Comparison of ENCODE assay signal across 19 cellular contexts in genomic region chr12:90085491-90086274, GRCh38.
DNase-seq lines count a peak whose midpoint lies in the region; ATAC-seq and TF ChIP-seq lines count a peak whose summit lies in the region.
"Had no signal": no experiment of that assay in that cellular context is flagged by ENCODE, and none has a peak within 500 bp of the region (broad histone marks: within the 10 kb centered on the region; RNA-seq: fewer than 3 reads in every experiment).

No MANE protein-coding gene starts in this region.

- H4K8ac ChIP-seq in trophoblast cell (ENCODE audit: low read depth, low read length), result no peak overlapping the region

- H3K4me3 Mint-ChIP-seq in activated CD4-positive, alpha-beta memory T cell treated with anti-CD3 and anti-CD28 coated beads for 36 hours, result no peak overlapping the region
- no peak overlapping the region for H3K4me3 Mint-ChIP-seq in activated CD4-positive, alpha-beta memory T cell treated with anti-CD3 and anti-CD28 coated beads, Interleukin-2, amount 10 ng/mL, durations not matched to agents 7 days and 5 days
- H3K4me3 Mint-ChIP-seq: activated CD4-positive, alpha-beta T cell treated with anti-CD3 and anti-CD28 coated beads, Interleukin-2, amount 10 ng/mL, durations not matched to agents 7 days and 5 days; stimulated activated memory B cell treated with anti-CD40 and anti-IgM and Interleukin-4, amounts not matched to agents 10 μg/mL and 1 μg/mL and 100 μg/mL, for 72 hours had no signal

- peak overlapping the region; percentile 72 for H2BK5ac ChIP-seq in trophoblast cell (ENCODE audit: low read depth, low read length, poor library complexity)

- no TSS peak for BruUV-seq in PC-3 (replicated peaks; lab: Mats Ljungman, UMichigan)

- no CpG with 5 or more reads among the region's 3 CpGs for WGBS in trophoblast cell (ENCODE audit: extremely low coverage, insufficient coverage, insufficient read length)

- peak overlapping the region; percentile 58 for H4K91ac ChIP-seq in trophoblast cell (ENCODE audit: low read depth, low read length)

- H3K27ac Mint-ChIP-seq in activated CD4-positive, alpha-beta memory T cell treated with anti-CD3 and anti-CD28 coated beads for 36 hours, result peak overlapping the region; percentile 23
- H3K27ac Mint-ChIP-seq in activated CD4-positive, alpha-beta memory T cell treated with anti-CD3 and anti-CD28 coated beads, Interleukin-2, amount 10 ng/mL, durations not matched to agents 7 days and 5 days, result no peak overlapping the region
- H3K27ac Mint-ChIP-seq: activated CD4-positive, alpha-beta T cell treated with anti-CD3 and anti-CD28 coated beads, Interleukin-2, amount 10 ng/mL, durations not matched to agents 7 days and 5 days; stimulated activated memory B cell treated with anti-CD40 and anti-IgM and Interleukin-4, amounts not matched to agents 10 μg/mL and 1 μg/mL and 100 μg/mL, for 72 hours had no signal

- peak overlapping the region; percentile 46 for H2BK120ac ChIP-seq in trophoblast cell (ENCODE audit: insufficient read depth, low read length, poor library complexity)

- H3K14ac ChIP-seq in trophoblast cell (ENCODE audit: low read length), result peak overlapping the region; percentile 70

- H3K27ac ChIP-seq in PC-3 (ENCODE audit: low read length), result peak overlapping the region; percentile 27
- H3K27ac ChIP-seq in trophoblast cell (ENCODE audit: low read depth, low read length), result peak overlapping the region; percentile 70
- H3K27ac ChIP-seq in tibial artery, result no peak overlapping the region
- H3K27ac ChIP-seq: prostate gland had no signal

- H3K4me2 ChIP-seq in PC-3 (ENCODE audit: low read length) (peak overlapping the region; percentile 39), trophoblast cell (ENCODE audit: low read length) (no peak overlapping the region)

- no peak overlapping the region for H3K23ac ChIP-seq in trophoblast cell (ENCODE audit: low read length)

- H3K9ac ChIP-seq in PC-3 (ENCODE audit: low read length) (peak overlapping the region; percentile 10; the same call in 1 of the 2 replicates), trophoblast cell (ENCODE audit: low read length) (no peak overlapping the region)

- H4K20me1 ChIP-seq in PC-3 (ENCODE audit: low read length), result no peaks in the 10 kb centered on the region

- ATAC-seq in PC-3 (peak; percentile 62), GM18873 (IDR thresholded peaks at IDR 0.05; ENCODE audit: low FRiP score, unreplicated experiment) (no peak), HG02973 (IDR thresholded peaks at IDR 0.05; ENCODE audit: unreplicated experiment) (no peak)
- ATAC-seq: stimulated activated memory B cell treated with anti-CD40 and anti-IgM and Interleukin-4, amounts not matched to agents 10 μg/mL and 1 μg/mL and 100 μg/mL, for 72 hours had no signal

- H2AK5ac ChIP-seq in trophoblast cell (ENCODE audit: low read length), result peak overlapping the region; percentile 79

- CTCF ChIA-PET in activated CD4-positive, alpha-beta memory T cell treated with anti-CD3 and anti-CD28 coated beads for 36 hours (lab: Charles Lee), result interaction anchor here (1.1 to 1.2 kb wide), 2 partner anchors 15 to 17 kb away, joined by 3 to 5 read pairs; no protein-coding TSS in a partner anchor
- CTCF ChIA-PET in activated CD4-positive, alpha-beta memory T cell treated with anti-CD3 and anti-CD28 coated beads, Interleukin-2, amount 10 ng/mL, durations not matched to agents 7 days and 5 days (lab: Charles Lee), result interaction anchor here (0.5 to 1.1 kb wide), 3 partner anchors 17 to 182 kb away, joined by 3 to 4 read pairs (median 3); no protein-coding TSS in a partner anchor
- CTCF ChIA-PET in PC-3 (lab: Charles Lee), result no interaction called here

- no peak for DNase-seq in activated CD4-positive, alpha-beta memory T cell treated with anti-CD3 and anti-CD28 coated beads for 36 hours
- no peak for DNase-seq in activated CD4-positive, alpha-beta memory T cell treated with anti-CD3 and anti-CD28 coated beads, Interleukin-2, amount 10 ng/mL, durations not matched to agents 7 days and 5 days
- DNase-seq in PC-3 (peak; percentile 49), fibroblast of gingiva (ENCODE audit: low read depth) (peak; percentile 13), trophoblast cell (peak; percentile 20 to 68), tibial artery (no peak)
- DNase-seq: activated CD4-positive, alpha-beta T cell treated with anti-CD3 and anti-CD28 coated beads, Interleukin-2, amount 10 ng/mL, durations not matched to agents 7 days and 5 days; activated naive CD4-positive, alpha-beta T cell treated with Interleukin-2 at 50 U/mL for 16 hours; AML-193; cerebellar nuclear complex; DMS153; erythroblast; GOT3; midbrain; NCI-H2081 had no signal

- H3K18ac ChIP-seq in trophoblast cell (ENCODE audit: low read length), result peak overlapping the region; percentile 56

- no peak for TF ChIP-seq CTCF in PC-3 (conservative IDR thresholded peaks at IDR 0.05; ENCODE audit: low read depth, low read length)
- no peak for TF ChIP-seq CTCF in tibial artery (IDR thresholded peaks at IDR 0.05)

- H3K9me3 ChIP-seq in PC-3 (ENCODE audit: low read length), result no peaks in the 10 kb centered on the region
- H3K9me3 ChIP-seq in trophoblast cell (ENCODE audit: insufficient read depth, low read depth, low read length), result no peaks in the 10 kb centered on the region
- H3K9me3 ChIP-seq in tibial artery, result no peaks in the 10 kb centered on the region
- H3K9me3 ChIP-seq: prostate gland had no signal

- no peaks in the 10 kb centered on the region for H3K36me3 Mint-ChIP-seq in activated CD4-positive, alpha-beta memory T cell treated with anti-CD3 and anti-CD28 coated beads for 36 hours
- no peaks in the 10 kb centered on the region for H3K36me3 Mint-ChIP-seq in activated CD4-positive, alpha-beta memory T cell treated with anti-CD3 and anti-CD28 coated beads, Interleukin-2, amount 10 ng/mL, durations not matched to agents 7 days and 5 days (ENCODE audit: low read depth)

- H2AFZ ChIP-seq in PC-3 (ENCODE audit: low read length), result no peak overlapping the region
- H2AFZ ChIP-seq in trophoblast cell (ENCODE audit: insufficient read depth, low read length, poor library complexity), result no peak overlapping the region

- no peaks in the 10 kb centered on the region for H3K27me3 Mint-ChIP-seq in activated CD4-positive, alpha-beta memory T cell treated with anti-CD3 and anti-CD28 coated beads for 36 hours
- no peaks in the 10 kb centered on the region for H3K27me3 Mint-ChIP-seq in activated CD4-positive, alpha-beta memory T cell treated with anti-CD3 and anti-CD28 coated beads, Interleukin-2, amount 10 ng/mL, durations not matched to agents 7 days and 5 days
- H3K27me3 Mint-ChIP-seq: activated CD4-positive, alpha-beta T cell treated with anti-CD3 and anti-CD28 coated beads, Interleukin-2, amount 10 ng/mL, durations not matched to agents 7 days and 5 days; stimulated activated memory B cell treated with anti-CD40 and anti-IgM and Interleukin-4, amounts not matched to agents 10 μg/mL and 1 μg/mL and 100 μg/mL, for 72 hours had no signal

- no peak overlapping the region for H4K12ac ChIP-seq in trophoblast cell (ENCODE audit: low read depth, low read length)

- no peak overlapping the region for H3K4ac ChIP-seq in trophoblast cell (ENCODE audit: low read depth, low read length)

- H3K9me2 ChIP-seq in PC-3 (replicated peaks; ENCODE audit: low read length), result no peaks in the 10 kb centered on the region

- peaks cover 14% of the 10 kb centered on the region for H3K4me1 Mint-ChIP-seq in activated CD4-positive, alpha-beta memory T cell treated with anti-CD3 and anti-CD28 coated beads for 36 hours (ENCODE audit: low read depth)
- H3K4me1 Mint-ChIP-seq in activated CD4-positive, alpha-beta memory T cell treated with anti-CD3 and anti-CD28 coated beads, Interleukin-2, amount 10 ng/mL, durations not matched to agents 7 days and 5 days, result peaks cover 8% of the 10 kb centered on the region

- H3K4me3 ChIP-seq in PC-3 (ENCODE audit: low read length), result no peak overlapping the region
- no peak overlapping the region for H3K4me3 ChIP-seq in trophoblast cell (ENCODE audit: low read depth, low read length)
- no peak overlapping the region for H3K4me3 ChIP-seq in tibial artery
- H3K4me3 ChIP-seq: prostate gland had no signal

- intact Hi-C loops in activated CD4-positive, alpha-beta memory T cell treated with anti-CD3 and anti-CD28 coated beads for 36 hours (cut with micrococcal nuclease), result no loop called here
- intact Hi-C loops in PC-3 (cut with micrococcal nuclease), result no loop called here
- intact Hi-C loops in tibial artery (cut with DNase I; ENCODE audit: low total_unique reads), result no loop called here

- H3K27me3 ChIP-seq in PC-3 (ENCODE audit: low read length) (no peaks in the 10 kb centered on the region), trophoblast cell (ENCODE audit: insufficient read depth, low read length) (no peaks in the 10 kb centered on the region), tibial artery (no peaks in the 10 kb centered on the region)

- peaks cover 3% of the 10 kb centered on the region for H3F3A ChIP-seq in PC-3 (ENCODE audit: low read length, unreplicated experiment)

- peaks cover 34% of the 10 kb centered on the region for H3K4me1 ChIP-seq in PC-3 (ENCODE audit: insufficient read depth, low read length)
- H3K4me1 ChIP-seq in trophoblast cell (ENCODE audit: control insufficient read depth in 1 of 2, insufficient read depth in 2 of 2, low read length in 2 of 2), result peaks cover 6 to 11% of the 10 kb centered on the region in 2 experiments
- H3K4me1 ChIP-seq in tibial artery, result no peaks in the 10 kb centered on the region
- H3K4me1 ChIP-seq: prostate gland had no signal

- POLR2A ChIA-PET in activated CD4-positive, alpha-beta memory T cell treated with anti-CD3 and anti-CD28 coated beads for 36 hours (lab: Charles Lee), result no interaction called here
- POLR2A ChIA-PET in activated CD4-positive, alpha-beta memory T cell treated with anti-CD3 and anti-CD28 coated beads, Interleukin-2, amount 10 ng/mL, durations not matched to agents 7 days and 5 days (lab: Charles Lee), result no interaction called here
- POLR2A ChIA-PET in PC-3 (lab: Charles Lee; ENCODE audit: unreplicated experiment), result interaction anchor here (0.5 kb wide), 1 partner anchor 57 kb away, joined by 3 read pairs; no protein-coding TSS in a partner anchor

- peak overlapping the region; percentile 27 for H2BK12ac ChIP-seq in trophoblast cell (ENCODE audit: low read length)

- no peaks in the 10 kb centered on the region for H3K9me3 Mint-ChIP-seq in activated CD4-positive, alpha-beta memory T cell treated with anti-CD3 and anti-CD28 coated beads for 36 hours
- H3K9me3 Mint-ChIP-seq in activated CD4-positive, alpha-beta memory T cell treated with anti-CD3 and anti-CD28 coated beads, Interleukin-2, amount 10 ng/mL, durations not matched to agents 7 days and 5 days, result no peaks in the 10 kb centered on the region
- H3K9me3 Mint-ChIP-seq: activated CD4-positive, alpha-beta T cell treated with anti-CD3 and anti-CD28 coated beads, Interleukin-2, amount 10 ng/mL, durations not matched to agents 7 days and 5 days had no signal

- H3K36me3 ChIP-seq in PC-3 (ENCODE audit: low read depth, low read length) (no peaks in the 10 kb centered on the region), trophoblast cell (ENCODE audit: control insufficient read depth in 1 of 2, insufficient read depth in 2 of 2, low read length in 2 of 2) (no peaks in the 10 kb centered on the region), tibial artery (no peaks in the 10 kb centered on the region)
- H3K36me3 ChIP-seq: prostate gland had no signal

- H3K79me1 ChIP-seq in trophoblast cell (ENCODE audit: low read length), result peaks cover 16% of the 10 kb centered on the region

- H3K79me2 ChIP-seq in PC-3 (ENCODE audit: low read length) (no peaks in the 10 kb centered on the region), trophoblast cell (ENCODE audit: control insufficient read depth, insufficient read depth, low read length, poor library complexity) (no peaks in the 10 kb centered on the region)

Comparison
In these comparisons a context has a peak if more than half of its experiments do, and no peak if none do; other contexts are left out.
1. DNase-seq: peak in PC-3 (single experiment), fibroblast of gingiva (single experiment) and trophoblast cell (2 of 2); none in activated CD4-positive, alpha-beta memory T cell treated with anti-CD3 and anti-CD28 coated beads for 36 hours (single experiment), activated CD4-positive, alpha-beta memory T cell treated with anti-CD3 and anti-CD28 coated beads, Interleukin-2, amount 10 ng/mL, durations not matched to agents 7 days and 5 days (single experiment) and tibial artery (0 of 2).
2. H3K27ac ChIP-seq: peak in PC-3 (single experiment) and trophoblast cell (single experiment); none in tibial artery (0 of 2).